21 cellular contexts compared by ENCODE assay signal in the genomic region with DNA sequence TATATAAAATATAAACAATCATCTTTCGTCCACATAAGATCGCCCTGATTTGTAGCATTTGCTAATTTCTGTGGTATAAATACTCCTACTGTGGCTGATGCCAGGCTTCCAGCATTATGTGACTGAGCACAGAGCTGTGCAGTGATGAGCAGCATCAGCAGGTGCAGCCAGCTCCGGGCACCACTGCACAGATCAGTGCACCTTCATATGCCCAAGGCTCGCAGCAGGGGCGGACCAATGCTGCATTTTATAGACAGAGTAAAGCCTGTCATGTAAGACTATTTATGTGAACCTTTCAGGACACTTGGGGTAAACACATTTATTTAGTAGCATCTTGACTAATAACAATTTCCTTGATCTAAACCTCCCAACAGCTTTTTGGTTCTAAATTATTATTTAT.
"Had no signal": no experiment of that assay in that cellular context is flagged by ENCODE, and none has a peak within 500 bp of the region (broad histone marks: within the 10 kb centered on the region; RNA-seq: fewer than 3 reads in every experiment).

No MANE protein-coding gene starts in this region.

- H3K4me1 ChIP-seq: SJSA1 had no signal

- FAIRE-seq: RCC 7860 had no signal

- H3K4me3 ChIP-seq: SJSA1, SK-N-MC had no signal

- H3K9me3 ChIP-seq: SJSA1 had no signal

- H3K27ac ChIP-seq: SJSA1 had no signal

- H3K27me3 ChIP-seq: SJSA1 had no signal

- DNase-seq: Kasumi-1, KG1, MM.1S, NCI-H1092 treated with DMSO at 0.1 percent for 48 hours, NCI-H1436, NCI-H187, NCI-H2029, NCI-H2081 treated with DMSO at 0.1 percent for 48 hours, NCI-H2171, NCI-H226, NCI-H446, NCI-H510A, NCI-H524 treated with DMSO at 0.1 percent for 48 hours, NCI-H69, NCI-H774, Right ventricle myocardium superior, RPMI8226, SIG-M5 had no signal
